In genomic region chr6:44446626-44447297, GRCh38 we compare ENCODE assay signal across 13 cellular contexts. TPM values are rescaled to one million over a fixed set of nuclear protein-coding genes. Genes with fewer than 3 reads are reported as not detected.
DNase-seq lines count a peak whose midpoint lies in the region; TF ChIP-seq lines count a peak whose summit lies in the region.
"Had no signal": no experiment of that assay in that cellular context is flagged by ENCODE, and none has a peak within 500 bp of the region (broad histone marks: within the 10 kb centered on the region; RNA-seq: fewer than 3 reads in every experiment).

No MANE protein-coding gene starts in this region.

- DNase-seq in AG09309 (ENCODE audit: low read depth) (peak; percentile 76), LHCN-M2 (ENCODE audit: low read depth) (peak; percentile 89), amniotic epithelial cell (ENCODE audit: low read depth) (peak; percentile 92), kidney glomerular epithelial cell (lab: John Stamatoyannopoulos, UW) (peak; percentile 62), NCI-H1436 treated with DMSO at 0.1 percent for 48 hours (lab: John Stamatoyannopoulos, UW) (no peak), NCI-H2081 (lab: John Stamatoyannopoulos, UW) (no peak), Ammon's horn (ENCODE audit: low spot score) (no peak)
- no peak for DNase-seq in activated effector memory CD4-positive, alpha-beta T cell treated with anti-CD3 and anti-CD28 coated beads, Interleukin-2, amount 50 U/mL, for 16 hours
- DNase-seq: activated T-cell treated with anti-CD3 and anti-CD28 coated beads, Interleukin-2, amount 50 U/mL, for 1 hour; caudate nucleus; midbrain; NCI-H1417 treated with DMSO at 0.1 percent for 48 hours had no signal

- TF ChIP-seq CTCF in AG09309 (IDR thresholded peaks at IDR 0.05; ENCODE audit: control insufficient read depth, insufficient read depth, low read depth, low read length, missing control alignments): no peak

- no peak overlapping the region for H3K4me3 ChIP-seq in AG09309 (ENCODE audit: control insufficient read depth, low read depth, low read length)
- H3K4me3 ChIP-seq: right atrium auricular region had no signal

RNA-seq across cellular contexts. Expression of gene CDC5L, which starts 59.3 kb away (rescaled TPM):
- total RNA-seq in LHCN-M2 (2014; rRNA removed): 31.4 and 35.0 TPM in 2 replicates
- polyA plus RNA-seq in LHCN-M2 (2012): 9.3 TPM

Comparison
In these comparisons a context has a peak if more than half of its experiments do, and no peak if none do; other contexts are left out.
1. DNase-seq: peak in AG09309 (single experiment), LHCN-M2 (single experiment), amniotic epithelial cell (single experiment) and kidney glomerular epithelial cell (single experiment); none in activated effector memory CD4-positive, alpha-beta T cell treated with anti-CD3 and anti-CD28 coated beads, Interleukin-2, amount 50 U/mL, for 16 hours (single experiment), NCI-H1436 treated with DMSO at 0.1 percent for 48 hours (single experiment), NCI-H2081 (0 of 2) and Ammon's horn (single experiment).